ENCODE assay signal across 24 cellular contexts in genomic region chr7:42495251-42495650, GRCh38.
DNase-seq lines count a peak whose midpoint lies in the region; ATAC-seq, FAIRE-seq and TF ChIP-seq lines count a peak whose summit lies in the region.
"Had no signal": no experiment of that assay in that cellular context is flagged by ENCODE, and none has a peak within 500 bp of the region (broad histone marks: within the 10 kb centered on the region; RNA-seq: fewer than 3 reads in every experiment).

No MANE protein-coding gene starts in this region.

- BruUV-seq in HepG2 (replicated peaks; lab: Mats Ljungman, UMichigan): no TSS peak

- peaks cover 24% of the 10 kb centered on the region for H3K4me1 Mint-ChIP-seq in type B pancreatic cell (ENCODE audit: unreplicated experiment)
- peaks cover 3% of the 10 kb centered on the region for H3K4me1 Mint-ChIP-seq in activated naive CD4-positive, alpha-beta T cell treated with anti-CD3 and anti-CD28 coated beads for 36 hours (ENCODE audit: low read depth)
- H3K4me1 Mint-ChIP-seq: central memory CD8-positive, alpha-beta T cell; IgD-negative memory B cell; T-cell had no signal

- H3K27ac ChIP-seq in HepG2 (ENCODE audit: extremely low read length, insufficient read depth, low read length): no peak overlapping the region
- H3K27ac ChIP-seq in right lobe of liver: no peak overlapping the region
- peak overlapping the region; percentile 88 for H3K27ac ChIP-seq in muscle layer of duodenum (ENCODE audit: low read length)
- H3K27ac ChIP-seq: ovary had no signal

- TF ChIP-seq RAD21 in HepG2 (CRISPR knock-in tag; IDR thresholded peaks at IDR 0.05): no peak

- CTCF ChIA-PET in HepG2 (lab: Yijun Ruan, JAX; ENCODE audit: low intra/inter-chr PET ratio, low total read pairs): no interaction called here
- CTCF ChIA-PET in activated naive CD4-positive, alpha-beta T cell treated with anti-CD3 and anti-CD28 coated beads for 36 hours (lab: Charles Lee): no interaction called here

- peaks cover 8% of the 10 kb centered on the region for H3K27me3 Mint-ChIP-seq in type B pancreatic cell
- peaks cover 29% of the 10 kb centered on the region for H3K27me3 Mint-ChIP-seq in activated naive CD4-positive, alpha-beta T cell treated with anti-CD3 and anti-CD28 coated beads for 36 hours (ENCODE audit: low read depth)
- H3K27me3 Mint-ChIP-seq: central memory CD8-positive, alpha-beta T cell had no signal

- H3K4me3 ChIP-seq in HepG2 (replicated peaks in 1 of 3; ENCODE audit: insufficient read depth in 1 of 3, low read depth in 2 of 3, low read length in 3 of 3): no peak overlapping the region
- H3K4me3 ChIP-seq in right lobe of liver: no peak overlapping the region
- H3K4me3 ChIP-seq in epithelial cell of esophagus (ENCODE audit: low read length): no peak overlapping the region
- no peak overlapping the region for H3K4me3 ChIP-seq in muscle layer of duodenum (ENCODE audit: low read depth in 1 of 2, low read length in 2 of 2)
- H3K4me3 ChIP-seq: heart left ventricle, ovary had no signal

- ATAC-seq in HepG2: no peak
- ATAC-seq in right lobe of liver: no peak
- ATAC-seq: activated naive CD4-positive, alpha-beta T cell treated with anti-CD3 and anti-CD28 coated beads, Interleukin-2, amount 50 U/mL, for 72 hours; activated T-cell treated with anti-CD3 and anti-CD28 coated beads, Interleukin-2, amount 50 U/mL, for 4 hours; T-cell had no signal

- H3K27ac Mint-ChIP-seq in type B pancreatic cell: no peak overlapping the region
- H3K27ac Mint-ChIP-seq in activated naive CD4-positive, alpha-beta T cell treated with anti-CD3 and anti-CD28 coated beads for 36 hours: no peak overlapping the region
- H3K27ac Mint-ChIP-seq: activated naive CD4-positive, alpha-beta T cell treated with anti-CD3 and anti-CD28 coated beads, Interleukin-2, amount 50 U/mL, for 72 hours; CD4-positive, alpha-beta T cell; IgD-negative memory B cell; T-cell had no signal

- H3K4me1 ChIP-seq in HepG2 (ENCODE audit: insufficient read depth, low read length): no peaks in the 10 kb centered on the region
- H3K4me1 ChIP-seq in right lobe of liver: peaks cover 0 to 8% (median 0%) of the 10 kb centered on the region in 4 donors
- H3K4me1 ChIP-seq in muscle layer of duodenum (ENCODE audit: control insufficient read depth in 1 of 2, insufficient read depth in 2 of 2, low read length in 2 of 2): peaks cover 5 to 6% of the 10 kb centered on the region in 2 donors

- no peak overlapping the region for H3K4me2 ChIP-seq in HepG2 (ENCODE audit: low read depth, low read length)

- H3K27me3 ChIP-seq in HepG2 (ENCODE audit: control insufficient read depth in 1 of 2, insufficient read depth in 2 of 2, low read length in 2 of 2) (no peaks in the 10 kb centered on the region), right lobe of liver (peaks cover 0 to 9% of the 10 kb centered on the region in 2 donors), muscle layer of duodenum (ENCODE audit: low read depth, low read length) (no peaks in the 10 kb centered on the region)
- H3K27me3 ChIP-seq: ovary had no signal

- H2AFZ ChIP-seq in HepG2 (ENCODE audit: low read length): no peak overlapping the region

- in situ Hi-C loops in HepG2 (cut with HindIII; ENCODE audit: extremely low pct_ligation_motif_present, low pct_unique_long_range_greater_than_20kb): no loop called here

- H3K36me3 Mint-ChIP-seq in type B pancreatic cell: no peaks in the 10 kb centered on the region
- H3K36me3 Mint-ChIP-seq in activated naive CD4-positive, alpha-beta T cell treated with anti-CD3 and anti-CD28 coated beads for 36 hours (ENCODE audit: low read depth): no peaks in the 10 kb centered on the region
- H3K36me3 Mint-ChIP-seq: T-cell had no signal

- H3K9ac ChIP-seq in HepG2 (ENCODE audit: insufficient read depth, low read depth, low read length): no peak overlapping the region

- no peak for TF ChIP-seq CTCF in HepG2 (CRISPR knock-in tag; IDR thresholded peaks at IDR 0.05)
- no peak for TF ChIP-seq CTCF in right lobe of liver (IDR thresholded peaks at IDR 0.05)
- no peak for TF ChIP-seq CTCF in epithelial cell of esophagus (IDR thresholded peaks at IDR 0.05; ENCODE audit: insufficient read depth, low read depth, low read length, missing control alignments)
- TF ChIP-seq CTCF in type B pancreatic cell (conservative IDR thresholded peaks at IDR 0.05): no peak

- TF ChIP-seq EP300 in HepG2 (IDR thresholded peaks at IDR 0.05; ENCODE audit: low read depth in 2 of 2, low read length in 2 of 2) (no peak), HepG2 (CRISPR knock-in tag; IDR thresholded peaks at IDR 0.05; ENCODE audit: borderline replicate concordance) (no peak)

- H3K4me3 Mint-ChIP-seq in type B pancreatic cell: peak overlapping the region; percentile 18
- no peak overlapping the region for H3K4me3 Mint-ChIP-seq in activated naive CD4-positive, alpha-beta T cell treated with anti-CD3 and anti-CD28 coated beads for 36 hours
- H3K4me3 Mint-ChIP-seq: activated T-cell treated with anti-CD3 and anti-CD28 coated beads, Interleukin-2, amount 50 U/mL, for 4 hours; CD4-positive, alpha-beta T cell; central memory CD8-positive, alpha-beta T cell; IgD-negative memory B cell; T-cell had no signal

- WGBS in HepG2 (ENCODE audit: low lambda C conversion rate): 65% methylated on average over 3 of the region's 3 CpGs
- WGBS in right lobe of liver (ENCODE audit: insufficient coverage, low coverage, low lambda C conversion rate, missing lambda C conversion rate): 71% methylated on average over 3 of the region's 3 CpGs

- no peak for TF ChIP-seq POLR2A in HepG2 (IDR thresholded peaks at IDR 0.05; ENCODE audit: insufficient read depth in 1 of 2, low read depth in 2 of 2, low read length in 2 of 2)
- TF ChIP-seq POLR2A in right lobe of liver (IDR thresholded peaks at IDR 0.05): no peak

- POLR2A ChIA-PET in HepG2 (lab: Yijun Ruan, JAX): no interaction called here

- no peaks in the 10 kb centered on the region for H3K79me2 ChIP-seq in HepG2 (ENCODE audit: insufficient read depth, low read length)

- no peaks in the 10 kb centered on the region; the same call in 1 of the 2 replicates for H3K9me3 ChIP-seq in HepG2 (ENCODE audit: low read length)
- H3K9me3 ChIP-seq in right lobe of liver: no peaks in the 10 kb centered on the region
- H3K9me3 ChIP-seq in muscle layer of duodenum (ENCODE audit: control insufficient read depth in 1 of 2, low read length in 2 of 2): no peaks in the 10 kb centered on the region
- H3K9me3 ChIP-seq: heart left ventricle, ovary had no signal

- H3K9me3 Mint-ChIP-seq in type B pancreatic cell: peaks cover 7% of the 10 kb centered on the region
- peaks cover 2% of the 10 kb centered on the region for H3K9me3 Mint-ChIP-seq in activated naive CD4-positive, alpha-beta T cell treated with anti-CD3 and anti-CD28 coated beads for 36 hours
- H3K9me3 Mint-ChIP-seq: activated T-cell treated with anti-CD3 and anti-CD28 coated beads, Interleukin-2, amount 50 U/mL, for 4 hours; central memory CD8-positive, alpha-beta T cell; T-cell had no signal

- intact Hi-C loops in HepG2 (cut with micrococcal nuclease; ENCODE audit: unreplicated experiment): no loop called here
- intact Hi-C loops in right lobe of liver (cut with DNase I): no loop called here
- intact Hi-C loops in activated naive CD4-positive, alpha-beta T cell treated with anti-CD3 and anti-CD28 coated beads for 36 hours (cut with micrococcal nuclease): no loop called here

- DNase-seq in HepG2 (ENCODE audit: low spot score) (no peak), right lobe of liver (no peak), epithelial cell of esophagus (ENCODE audit: low read depth) (peak; percentile 66), type B pancreatic cell (ENCODE audit: extremely low spot score, unreplicated experiment) (no peak), NCI-H146 (lab: John Stamatoyannopoulos, UW) (no peak)
- DNase-seq in activated naive CD4-positive, alpha-beta T cell treated with anti-CD3 and anti-CD28 coated beads for 36 hours: no peak
- DNase-seq in stimulated activated CD4-positive, alpha-beta T cell treated with anti-CD3 and anti-CD28 coated beads, Interleukin-1b, Interleukin-23, amount 100 ng/mL, for 48 hours: no peak
- DNase-seq: activated CD4-positive, alpha-beta T cell treated with anti-CD3 and anti-CD28 coated beads, Interleukin-2, amount 50 U/mL, for 4 hours; activated T-cell treated with anti-CD3 and anti-CD28 coated beads, Interleukin-2, amount 50 U/mL, for 4 hours; CD4-positive, alpha-beta T cell; DMS79 treated with DMSO at 0.1 percent for 48 hours; NCI-H1092 treated with DMSO at 0.1 percent for 48 hours; ovary; stimulated activated CD4-positive, alpha-beta T cell treated with anti-CD3 and anti-CD28 coated beads, Interleukin-12 subunit alpha, Interleukin-12 subunit beta, amount 100 ng/mL, for 4 hours; stimulated activated naive CD4-positive, alpha-beta T cell; T-cell had no signal

- no peaks in the 10 kb centered on the region for H3K36me3 ChIP-seq in HepG2 (replicated peaks in 1 of 2; ENCODE audit: control insufficient read depth in 1 of 2, insufficient read depth in 2 of 2, low read length in 2 of 2)
- H3K36me3 ChIP-seq in right lobe of liver: no peaks in the 10 kb centered on the region
- H3K36me3 ChIP-seq in muscle layer of duodenum (ENCODE audit: control insufficient read depth in 1 of 2, insufficient read depth in 2 of 2, low read length in 2 of 2): no peaks in the 10 kb centered on the region
- H3K36me3 ChIP-seq: heart left ventricle, ovary had no signal

- no peaks in the 10 kb centered on the region for H4K20me1 ChIP-seq in HepG2 (ENCODE audit: insufficient read depth, low read length)

- FAIRE-seq in HepG2 (lab: Jason Lieb, UNC): no peak
- FAIRE-seq: A204.1, endometrium, islet of Langerhans had no signal

TF ChIP-seq in HepG2, 621 proteins besides CTCF, POLR2A, EP300 and RAD21 (continues in another document):
- TF ChIP-seq ATF7 (IDR thresholded peaks at IDR 0.05) (peak; percentile 71), ATF7 (CRISPR knock-in tag; IDR thresholded peaks at IDR 0.05) (no peak)
